In genomic region chr4:170047774-170048354, GRCh38 we compare ENCODE assay signal across 8 cellular contexts. TPM values are rescaled to one million over a fixed set of nuclear protein-coding genes. Genes with fewer than 3 reads are reported as not detected.
DNase-seq lines count a peak whose midpoint lies in the region; ATAC-seq and TF ChIP-seq lines count a peak whose summit lies in the region.

No MANE protein-coding gene starts in this region.

- H3K9me3 ChIP-seq in vagina: no peaks in the 10 kb centered on the region

- ATAC-seq in GM18868 (IDR thresholded peaks at IDR 0.05; ENCODE audit: unreplicated experiment): peak; percentile 48
- ATAC-seq in HG03095 (IDR thresholded peaks at IDR 0.05; ENCODE audit: unreplicated experiment): no peak

- H3K9me3 Mint-ChIP-seq in nephron progenitor cell: peaks cover 16% of the 10 kb centered on the region

- H3K4me1 ChIP-seq in vagina: no peaks in the 10 kb centered on the region

- H3K4me3 ChIP-seq in epithelial cell of esophagus (ENCODE audit: low read length) (no peak overlapping the region), vagina (no peak overlapping the region)

- no peaks in the 10 kb centered on the region for H3K36me3 ChIP-seq in vagina

- TF ChIP-seq CTCF in epithelial cell of esophagus (IDR thresholded peaks at IDR 0.05; ENCODE audit: insufficient read depth, low read depth, low read length, missing control alignments) (peak; percentile 63), nephron progenitor cell (IDR thresholded peaks at IDR 0.05) (peak; percentile 81), vagina (IDR thresholded peaks at IDR 0.05) (peak; percentile 69 to 84 (median 76))

- intact Hi-C loops in vagina (cut with DNase I): no loop called here

- no peak overlapping the region for H3K27ac ChIP-seq in vagina

- TF ChIP-seq POLR2A in vagina (IDR thresholded peaks at IDR 0.05): no peak

- H3K27ac Mint-ChIP-seq in nephron progenitor cell: no peak overlapping the region

- no peaks in the 10 kb centered on the region for H3K27me3 ChIP-seq in vagina

- H3K4me3 Mint-ChIP-seq in nephron progenitor cell: no peak overlapping the region

- DNase-seq in Ammon's horn (ENCODE audit: low spot score) (peak; percentile 84), NCI-H2227 treated with DMSO at 0.1 percent for 48 hours (lab: John Stamatoyannopoulos, UW) (peak; percentile 17), epithelial cell of esophagus (ENCODE audit: low read depth) (peak; percentile 73), nephron progenitor cell (peak; percentile 59), vagina (ENCODE audit: extremely low spot score in 2 of 2) (no peak)
- peak; percentile 38 to 57 for DNase-seq in activated CD4-positive, alpha-beta T cell treated with anti-CD3 and anti-CD28 coated beads, Interleukin-2, amount 50 U/mL, for 48 hours

- peaks cover 5% of the 10 kb centered on the region for H3K27me3 Mint-ChIP-seq in nephron progenitor cell (ENCODE audit: low read depth, poor library complexity)

- peaks cover 2% of the 10 kb centered on the region for H3K4me1 Mint-ChIP-seq in nephron progenitor cell

- no peaks in the 10 kb centered on the region for H3K36me3 Mint-ChIP-seq in nephron progenitor cell (ENCODE audit: low read depth)

RNA-seq across cellular contexts. Expression of gene MFAP3L, which starts 21.7 kb away (rescaled TPM):
- total RNA-seq in vagina: 2.2 TPM

RNA-seq across cellular contexts. Expression of gene AADAT, which starts 41.9 kb away (rescaled TPM):
- 3.7 TPM for total RNA-seq in vagina

Comparison
In these comparisons a context has a peak if more than half of its experiments do, and no peak if none do; other contexts are left out.
1. DNase-seq: peak in Ammon's horn (single experiment), NCI-H2227 treated with DMSO at 0.1 percent for 48 hours (single experiment), activated CD4-positive, alpha-beta T cell treated with anti-CD3 and anti-CD28 coated beads, Interleukin-2, amount 50 U/mL, for 48 hours (2 of 2), epithelial cell of esophagus (single experiment) and nephron progenitor cell (single experiment); none in vagina (0 of 2).
2. Peak in every context shown above with its lines, with median percentiles within 50 percentile points of each other: CTCF ChIP-seq.